19 cellular contexts compared by ENCODE assay signal in genomic region chr1:198848206-198848605, GRCh38.
"Had no signal": no experiment of that assay in that cellular context is flagged by ENCODE, and none has a peak within 500 bp of the region (broad histone marks: within the 10 kb centered on the region; RNA-seq: fewer than 3 reads in every experiment).

No MANE protein-coding gene starts in this region.

- H3K27ac ChIP-seq: esophagus muscularis mucosa, tibial nerve, vagina had no signal

- H3K4me3 ChIP-seq: esophagus muscularis mucosa, tibial nerve, vagina had no signal

- H3K36me3 ChIP-seq: vagina had no signal

- H3K27me3 Mint-ChIP-seq: natural killer cell treated with Interleukin-12 subunit alpha and Interleukin-12 subunit beta and Interleukin-15 and Interleukin-18, amount 100 ng/mL, for 72 hours had no signal

- H3K4me1 ChIP-seq: esophagus muscularis mucosa, tibial nerve, vagina had no signal

- ATAC-seq: natural killer cell treated with Interleukin-12 subunit alpha and Interleukin-12 subunit beta and Interleukin-15 and Interleukin-18, amount 100 ng/mL, for 72 hours had no signal

- H3K27me3 ChIP-seq: esophagus muscularis mucosa, tibial nerve, vagina had no signal

- H3K9me3 Mint-ChIP-seq: activated naive CD4-positive, alpha-beta T cell treated with anti-CD3 and anti-CD28 coated beads for 36 hours; natural killer cell treated with Interleukin-12 subunit alpha and Interleukin-12 subunit beta and Interleukin-15 and Interleukin-18, amount 100 ng/mL, for 72 hours had no signal

- H3K4me3 Mint-ChIP-seq: activated naive CD4-positive, alpha-beta T cell treated with anti-CD3 and anti-CD28 coated beads for 36 hours; natural killer cell treated with Interleukin-12 subunit alpha and Interleukin-12 subunit beta and Interleukin-15 and Interleukin-18, amount 100 ng/mL, for 72 hours had no signal

- H3K9me3 ChIP-seq: esophagus muscularis mucosa, tibial nerve, vagina had no signal

- DNase-seq: activated CD4-positive, alpha-beta T cell treated with anti-CD3 and anti-CD28 coated beads for 1 hour; activated CD4-positive, alpha-beta T cell treated with anti-CD3 and anti-CD28 coated beads, Interleukin-2, amount 50 U/mL, for 4 hours; activated naive CD4-positive, alpha-beta T cell treated with anti-CD3 and anti-CD28 coated beads for 36 hours; central memory CD4-positive, alpha-beta T cell; cortex of kidney; effector CD4-positive, alpha-beta T cell; foreskin fibroblast; glutamatergic neuron; hypothalamus; kidney glomerular epithelial cell; mesendoderm; nucleus accumbens; stimulated activated CD4-positive, alpha-beta T cell treated with anti-CD3 and anti-CD28 coated beads, Interleukin-4, amount 100 ng/mL, for 24 hours; stimulated activated naive CD4-positive, alpha-beta T cell; T1000 had no signal
